8 cellular contexts compared by ENCODE assay signal in genomic region chr5:149550608-149551226, GRCh38. TPM values are rescaled to one million over a fixed set of nuclear protein-coding genes. Genes with fewer than 3 reads are reported as not detected.
DNase-seq lines count a peak whose midpoint lies in the region; ATAC-seq, FAIRE-seq and TF ChIP-seq lines count a peak whose summit lies in the region.

No MANE protein-coding gene starts in this region.

- H3K4me3 Mint-ChIP-seq in activated CD4-positive, alpha-beta T cell treated with anti-CD3 and anti-CD28 coated beads, Interleukin-2, amount 10 ng/mL, durations not matched to agents 24 days and 14 days: peak overlapping the region; percentile 97
- H3K4me3 Mint-ChIP-seq in osteocyte (ENCODE audit: unreplicated experiment): peak overlapping the region; percentile 91

- peaks cover 26% of the 10 kb centered on the region for H3K4me1 Mint-ChIP-seq in activated CD4-positive, alpha-beta T cell treated with anti-CD3 and anti-CD28 coated beads, Interleukin-2, amount 10 ng/mL, durations not matched to agents 24 days and 14 days
- H3K4me1 Mint-ChIP-seq in osteocyte (ENCODE audit: unreplicated experiment): peaks cover 35% of the 10 kb centered on the region

- peak overlapping the region; percentile 99 for H3K4me3 ChIP-seq in fibroblast of the aortic adventitia (ENCODE audit: low read depth, low read length)

- no peaks in the 10 kb centered on the region for H3K9me3 Mint-ChIP-seq in activated CD4-positive, alpha-beta T cell treated with anti-CD3 and anti-CD28 coated beads, Interleukin-2, amount 10 ng/mL, durations not matched to agents 24 days and 14 days
- H3K9me3 Mint-ChIP-seq in osteocyte (ENCODE audit: unreplicated experiment): no peaks in the 10 kb centered on the region

- peak; percentile 4 for ATAC-seq in HG03025 (IDR thresholded peaks at IDR 0.05; ENCODE audit: low FRiP score, unreplicated experiment)

- DNase-seq in DMS53 (lab: John Stamatoyannopoulos, UW) (peak; percentile 71), DMS53 treated with DMSO at 0.1 percent for 48 hours (lab: John Stamatoyannopoulos, UW; ENCODE audit: unreplicated experiment) (no peak), fibroblast of the aortic adventitia (ENCODE audit: low read depth) (no peak), osteocyte (ENCODE audit: extremely low spot score, unreplicated experiment) (no peak), H54 (ENCODE audit: insufficient read length, low spot score) (no peak), NCI-H510A treated with DMSO at 0.1 percent for 48 hours (lab: John Stamatoyannopoulos, UW) (no peak)
- DNase-seq in activated CD4-positive, alpha-beta T cell treated with anti-CD3 and anti-CD28 coated beads, Interleukin-2, amount 10 ng/mL, durations not matched to agents 24 days and 14 days: no peak

- peak overlapping the region; percentile 98 for H3K27ac Mint-ChIP-seq in activated CD4-positive, alpha-beta T cell treated with anti-CD3 and anti-CD28 coated beads, Interleukin-2, amount 10 ng/mL, durations not matched to agents 24 days and 14 days
- peak overlapping the region; percentile 99 for H3K27ac Mint-ChIP-seq in osteocyte (ENCODE audit: unreplicated experiment)

- TF ChIP-seq CTCF in fibroblast of the aortic adventitia (IDR thresholded peaks at IDR 0.05; ENCODE audit: insufficient read depth, low read length) (no peak), osteocyte (IDR thresholded peaks at IDR 0.05) (no peak)

- no peak for FAIRE-seq in H54 (lab: Jason Lieb, UNC)

- peaks cover 45% of the 10 kb centered on the region for H3K36me3 Mint-ChIP-seq in activated CD4-positive, alpha-beta T cell treated with anti-CD3 and anti-CD28 coated beads, Interleukin-2, amount 10 ng/mL, durations not matched to agents 24 days and 14 days (ENCODE audit: low read depth)
- peaks cover 24% of the 10 kb centered on the region for H3K36me3 Mint-ChIP-seq in osteocyte (ENCODE audit: unreplicated experiment)

- H3K27me3 Mint-ChIP-seq in activated CD4-positive, alpha-beta T cell treated with anti-CD3 and anti-CD28 coated beads, Interleukin-2, amount 10 ng/mL, durations not matched to agents 24 days and 14 days: no peaks in the 10 kb centered on the region
- H3K27me3 Mint-ChIP-seq in osteocyte (ENCODE audit: unreplicated experiment): no peaks in the 10 kb centered on the region

- intact Hi-C loops in activated CD4-positive, alpha-beta T cell treated with anti-CD3 and anti-CD28 coated beads, Interleukin-2, amount 10 ng/mL, durations not matched to agents 24 days and 14 days (cut with micrococcal nuclease): loop anchor here (1.0 to 10.0 kb wide), 8 partner anchors 14 to 1604 kb away; partner anchors contain the start of genes ANXA6, FBXO38, GRPEL2 and SLC26A2

- no peak for TF ChIP-seq POLR2A in H54 (IDR thresholded peaks at IDR 0.05; ENCODE audit: low read depth, low read length)

RNA-seq across cellular contexts. Expression of gene CSNK1A1, which starts 0.5 kb away (rescaled TPM):
- total RNA-seq in activated CD4-positive, alpha-beta T cell treated with anti-CD3 and anti-CD28 coated beads, Interleukin-2, amount 10 ng/mL, durations not matched to agents 24 days and 14 days: 175 TPM in 2 replicates
- total RNA-seq in fibroblast of the aortic adventitia (ENCODE audit: low replicate concordance) (187 and 394 TPM in 2 replicates), osteocyte (278 and 282 TPM in 2 replicates)

RNA-seq across cellular contexts. Expression of gene ARHGEF37, which starts 30.6 kb away (rescaled TPM):
- 1.5 and 1.8 TPM in 2 replicates for total RNA-seq in activated CD4-positive, alpha-beta T cell treated with anti-CD3 and anti-CD28 coated beads, Interleukin-2, amount 10 ng/mL, durations not matched to agents 24 days and 14 days
- 2.6 and 2.7 TPM in 2 replicates for total RNA-seq in fibroblast of the aortic adventitia (ENCODE audit: low replicate concordance)
- total RNA-seq in osteocyte: 8.9 and 10.5 TPM in 2 replicates
